Comparison of ENCODE assay signal across 1 cellular context in genomic region chr12:95003921-95004272, GRCh38.
A peak's percentile ranks its signal among the peaks of the same experiment; 100 is the strongest.
TF ChIP-seq lines count a peak whose summit lies in the region.

No MANE protein-coding gene starts in this region.

TF ChIP-seq in GM12878, 131 proteins besides CTCF, POLR2A, EP300 and RAD21 (continued from another document):
- TF ChIP-seq ZBTB33 (IDR thresholded peaks at IDR 0.05) (peak; percentile 88), MLLT1 (IDR thresholded peaks at IDR 0.05) (peak; percentile 99), SREBF1 (IDR thresholded peaks at IDR 0.05; ENCODE audit: low read length) (no peak), PKNOX1 (IDR thresholded peaks at IDR 0.05) (no peak), ZNF274 (IDR thresholded peaks at IDR 0.05; ENCODE audit: insufficient read depth, insufficient read length) (no peak), CBX5 (IDR thresholded peaks at IDR 0.05; ENCODE audit: low read depth) (no peak), ESRRA (IDR thresholded peaks at IDR 0.05; ENCODE audit: low read length) (no peak), ZBED1 (IDR thresholded peaks at IDR 0.05; ENCODE audit: borderline replicate concordance) (no peak), SUZ12 (IDR thresholded peaks at IDR 0.05; ENCODE audit: unreplicated experiment) (no peak), MTA3 (IDR thresholded peaks at IDR 0.05; ENCODE audit: borderline replicate concordance, low read length) (no peak), NFXL1 (IDR thresholded peaks at IDR 0.05; ENCODE audit: borderline replicate concordance) (no peak), MYC (IDR thresholded peaks at IDR 0.05; ENCODE audit: insufficient read depth, insufficient read length, insufficient replicate concordance, low read length, severe bottlenecking) (no peak), SREBF2 (IDR thresholded peaks at IDR 0.05; ENCODE audit: low read length) (no peak), SMARCA5 (IDR thresholded peaks at IDR 0.05) (no peak), FOXM1 (IDR thresholded peaks at IDR 0.05; ENCODE audit: low read depth, low read length) (no peak), SPI1 (IDR thresholded peaks at IDR 0.05; ENCODE audit: borderline replicate concordance, insufficient read depth, low read depth, low read length) (no peak), CBFB (IDR thresholded peaks at IDR 0.05; ENCODE audit: low read depth) (peak; percentile 16), RB1 (IDR thresholded peaks at IDR 0.05; ENCODE audit: borderline replicate concordance) (no peak), RELB (IDR thresholded peaks at IDR 0.05; ENCODE audit: low read depth) (no peak), WRNIP1 (IDR thresholded peaks at IDR 0.05; ENCODE audit: borderline replicate concordance, low read depth, low read length) (no peak), NR2F1 (conservative IDR thresholded peaks at IDR 0.05) (no peak)
